10 cellular contexts compared by ENCODE assay signal in genomic region chr17:81814748-81815645, GRCh38. TPM values are rescaled to one million over a fixed set of nuclear protein-coding genes. Genes with fewer than 3 reads are reported as not detected.
DNase-seq lines count a peak whose midpoint lies in the region; ATAC-seq lines count a peak whose summit lies in the region.
"Had no signal": no experiment of that assay in that cellular context is flagged by ENCODE, and none has a peak within 500 bp of the region (broad histone marks: within the 10 kb centered on the region; RNA-seq: fewer than 3 reads in every experiment).

No MANE protein-coding gene starts in this region.

- peaks cover 10% of the 10 kb centered on the region for H3K4me1 ChIP-seq in mesenchymal stem cell (ENCODE audit: control insufficient read depth, insufficient read depth, low read depth, low read length)

- no peak overlapping the region for H2AK5ac ChIP-seq in mesenchymal stem cell (ENCODE audit: low read length, severe bottlenecking)

- H3K9ac ChIP-seq in mesenchymal stem cell (ENCODE audit: low read length) = no peak overlapping the region

- H3K4me3 ChIP-seq in mesenchymal stem cell (ENCODE audit: insufficient read depth in 1 of 2, low read depth in 1 of 2, low read length in 2 of 2) = no peak overlapping the region

- H3K4me2 ChIP-seq in mesenchymal stem cell (ENCODE audit: low read length, poor library complexity, severe bottlenecking) = peak overlapping the region; percentile 10

- H3K79me1 ChIP-seq in mesenchymal stem cell (replicated peaks; ENCODE audit: low read length, poor library complexity, severe bottlenecking) = no peaks in the 10 kb centered on the region

- H3K4ac ChIP-seq in mesenchymal stem cell (ENCODE audit: low read depth in 1 of 2, low read length in 2 of 2) = no peak overlapping the region

- peaks cover 0 to 2% of the 10 kb centered on the region in 2 experiments for H3K36me3 ChIP-seq in mesenchymal stem cell (ENCODE audit: control insufficient read depth in 1 of 2, insufficient read depth in 2 of 2, low read depth in 1 of 2, low read length in 2 of 2)

- H4K8ac ChIP-seq in mesenchymal stem cell (ENCODE audit: low read length) = no peak overlapping the region

- no peak overlapping the region for H3K14ac ChIP-seq in mesenchymal stem cell (ENCODE audit: low read length in 2 of 2)

- ATAC-seq in GM18909 (IDR thresholded peaks at IDR 0.05; ENCODE audit: poor library complexity, unreplicated experiment) (no peak), GM19397 (IDR thresholded peaks at IDR 0.05; ENCODE audit: unreplicated experiment) (no peak)

- H3K18ac ChIP-seq in mesenchymal stem cell (ENCODE audit: low read depth in 1 of 2, low read length in 2 of 2) = no peak overlapping the region

- H4K91ac ChIP-seq in mesenchymal stem cell (ENCODE audit: low read length) = peak overlapping the region; percentile 25

- no peak overlapping the region for H2BK120ac ChIP-seq in mesenchymal stem cell (ENCODE audit: low read depth, low read length)

- DNase-seq in HuH-7.5 (ENCODE audit: low spot score) = peak; percentile 54
- DNase-seq in NOMO-1 treated with DMSO at 0.1 percent for 48 hours (lab: John Stamatoyannopoulos, UW; ENCODE audit: unreplicated experiment) = peak; percentile 53
- DNase-seq in mesenchymal stem cell = no peak
- DNase-seq in LoVo (ENCODE audit: low spot score) = no peak
- DNase-seq: activated CD4-positive, CD25-positive, alpha-beta regulatory T cell treated with anti-CD3 and anti-CD28 coated beads, Interleukin-2, amount 50 U/mL, for 72 hours; activated effector memory CD4-positive, alpha-beta T cell treated with anti-CD3 and anti-CD28 coated beads, Interleukin-2, amount 50 U/mL, for 16 hours; NCI-H2107 had no signal

- H2BK15ac ChIP-seq in mesenchymal stem cell (ENCODE audit: low read depth, poor library complexity, severe bottlenecking) = peak overlapping the region; percentile 57

- H3K27ac ChIP-seq in mesenchymal stem cell (ENCODE audit: low read length, poor library complexity, severe bottlenecking) = no peak overlapping the region

- 76% methylated on average over 20 of the region's 24 CpGs for WGBS in mesenchymal stem cell

- no peak overlapping the region for H3K23ac ChIP-seq in mesenchymal stem cell (ENCODE audit: low read length in 2 of 2)

- no peak overlapping the region for H2BK12ac ChIP-seq in mesenchymal stem cell (ENCODE audit: low read length in 2 of 2)

- no peak overlapping the region for H2BK5ac ChIP-seq in mesenchymal stem cell (ENCODE audit: low read depth, low read length, poor library complexity, severe bottlenecking)

- peaks cover 10 to 73% of the 10 kb centered on the region in 2 experiments for H3K27me3 ChIP-seq in mesenchymal stem cell (ENCODE audit: control insufficient read depth in 1 of 2, insufficient read depth in 1 of 2, low read length in 2 of 2)

- H3K9me3 ChIP-seq in mesenchymal stem cell (ENCODE audit: control insufficient read depth, low read length) = no peaks in the 10 kb centered on the region

- H2AFZ ChIP-seq in mesenchymal stem cell (ENCODE audit: low read depth, low read length) = no peak overlapping the region

RNA-seq across cellular contexts. Expression of gene GCGR, which starts 11.0 kb away (rescaled TPM):
- not detected for polyA plus RNA-seq in mesenchymal stem cell (2013, experiment 1 of 2)
- 0.03 TPM for polyA plus RNA-seq in mesenchymal stem cell (2013, experiment 2 of 2)
- polyA plus RNA-seq: keratinocyte had no signal

RNA-seq across cellular contexts. Expression of gene MCRIP1, which starts 18.1 kb away (rescaled TPM):
- 134 TPM for polyA plus RNA-seq in mesenchymal stem cell (2013, experiment 1 of 2)
- 132 TPM for polyA plus RNA-seq in mesenchymal stem cell (2013, experiment 2 of 2)

RNA-seq across cellular contexts. Expression of gene PPP1R27, which starts 19.9 kb away (rescaled TPM):
- polyA plus RNA-seq in mesenchymal stem cell (2013, experiment 1 of 2) = 0.11 TPM
- 0.12 TPM for polyA plus RNA-seq in mesenchymal stem cell (2013, experiment 2 of 2)

RNA-seq across cellular contexts. Expression of gene P4HB, which starts 45.3 kb away (rescaled TPM):
- 1,896 TPM for polyA plus RNA-seq in mesenchymal stem cell (2013, experiment 1 of 2)
- polyA plus RNA-seq in mesenchymal stem cell (2013, experiment 2 of 2) = 1,944 TPM

RNA-seq across cellular contexts. Expression of gene ARHGDIA, which starts 56.1 kb away (rescaled TPM):
- polyA plus RNA-seq in mesenchymal stem cell (2013, experiment 1 of 2) = 494 TPM
- polyA plus RNA-seq in mesenchymal stem cell (2013, experiment 2 of 2) = 496 TPM

Comparison
In these comparisons a context has a peak if more than half of its experiments do, and no peak if none do; other contexts are left out.
1. DNase-seq: peak in HuH-7.5 (single experiment) and NOMO-1 treated with DMSO at 0.1 percent for 48 hours (single experiment); none in mesenchymal stem cell (single experiment) and LoVo (single experiment).